16 cellular contexts compared by ENCODE assay signal in genomic region chr1:31562707-31563360, GRCh38. TPM values are rescaled to one million over a fixed set of nuclear protein-coding genes. Genes with fewer than 3 reads are reported as not detected.
A peak's percentile ranks its signal among the peaks of the same experiment; 100 is the strongest.
DNase-seq lines count a peak whose midpoint lies in the region; FAIRE-seq and TF ChIP-seq lines count a peak whose summit lies in the region.
"Had no signal": no experiment of that assay in that cellular context is flagged by ENCODE, and none has a peak within 500 bp of the region (broad histone marks: within the 10 kb centered on the region; RNA-seq: fewer than 3 reads in every experiment).

No MANE protein-coding gene starts in this region.

- no peak overlapping the region for H3K9ac ChIP-seq in H1 (replicated peaks in 1 of 4; ENCODE audit: extremely low read depth in 1 of 4, low read depth in 3 of 4, low read length in 3 of 4)

- no peak overlapping the region for H3K4ac ChIP-seq in H1 (replicated peaks; ENCODE audit: insufficient read length, low read depth, low read length)

- no peaks in the 10 kb centered on the region for H3K27me3 ChIP-seq in H1 (replicated peaks in 1 of 4; ENCODE audit: control insufficient read depth in 3 of 4, extremely low read depth in 1 of 4, insufficient read depth in 3 of 4, low read length in 3 of 4)

- H3K27ac ChIP-seq in H1 (ENCODE audit: low read depth, low read length), result no peak overlapping the region
- H3K27ac ChIP-seq in mesodermal cell (ENCODE audit: low read depth, low read length, severe bottlenecking), result peak overlapping the region; percentile 84
- no peak overlapping the region for H3K27ac ChIP-seq in substantia nigra (ENCODE audit: low read depth, low read length, poor library complexity, severe bottlenecking)
- H3K27ac ChIP-seq: psoas muscle had no signal

- no peak overlapping the region for H4K5ac ChIP-seq in H1 (ENCODE audit: insufficient read length, low read depth, low read length)

- no peak for TF ChIP-seq POLR2A in H1 (IDR thresholded peaks at IDR 0.05; ENCODE audit: control extremely low read depth in 1 of 2, low read depth in 2 of 2, low read length in 2 of 2)

- POLR2A ChIA-PET in H1 (lab: Charles Lee; ENCODE audit: partially characterized antibody), result interaction anchor here (0.7 to 2.1 kb wide), 4 partner anchors 13 to 82 kb away, joined by 3 to 7 read pairs (median 6); partner anchors contain the start of gene PEF1

- no peak overlapping the region for H2BK120ac ChIP-seq in H1 (replicated peaks; ENCODE audit: low read depth, low read length)

- TF ChIP-seq RAD21 in H1 (IDR thresholded peaks at IDR 0.05 in 1 of 2, conservative IDR thresholded peaks at IDR 0.05 in 1 of 2; ENCODE audit: low read depth in 2 of 2, low read length in 2 of 2), result no peak

- H4K8ac ChIP-seq in H1 (ENCODE audit: extremely low read depth, insufficient read depth, low read length), result no peak overlapping the region

- no peak overlapping the region for H2AK5ac ChIP-seq in H1 (ENCODE audit: low read depth, low read length)

- no peaks in the 10 kb centered on the region for H3K36me3 ChIP-seq in H1 (ENCODE audit: control insufficient read depth in 2 of 4, insufficient read depth in 4 of 4, low read length in 3 of 4)
- H3K36me3 ChIP-seq in mesodermal cell (ENCODE audit: control insufficient read depth, insufficient read depth, low read length), result no peaks in the 10 kb centered on the region

- H2AFZ ChIP-seq in H1 (ENCODE audit: low read length), result no peak overlapping the region

- TF ChIP-seq CTCF in H1 (IDR thresholded peaks at IDR 0.05; ENCODE audit: control extremely low read depth in 1 of 3, insufficient read depth in 1 of 3, low read depth in 1 of 3, low read length in 3 of 3), result no peak

- H4K91ac ChIP-seq in H1 (replicated peaks; ENCODE audit: insufficient read length, low read length), result no peak overlapping the region

- DNase-seq in Daoy (ENCODE audit: low read depth), result peak; percentile 54
- peak; percentile 74 for DNase-seq in LoVo (ENCODE audit: low spot score)
- no peak for DNase-seq in H1 (ENCODE audit: low read depth in 1 of 2, low spot score in 2 of 2)
- DNase-seq in substantia nigra (lab: John Stamatoyannopoulos, UW), result no peak
- no peak for DNase-seq in cerebellar nuclear complex (lab: John Stamatoyannopoulos, UW)
- DNase-seq in NCI-H2081 (lab: John Stamatoyannopoulos, UW), result no peak
- DNase-seq in GM19239 (ENCODE audit: insufficient read length, low spot score), result no peak
- DNase-seq: activated T-cell treated with anti-CD3 and anti-CD28 coated beads, Interleukin-2, amount 50 U/mL, for 1 hour; anterior cingulate cortex; DMS79 treated with DMSO at 0.1 percent for 48 hours; MV-4-11; psoas muscle; stimulated activated CD4-positive, alpha-beta T cell treated with anti-CD3 and anti-CD28 coated beads, Interleukin-4, amount 100 ng/mL, for 1 hour; stimulated activated naive CD8-positive, alpha-beta T cell treated with anti-CD3 and anti-CD28 coated beads, Interleukin-15, Interleukin-2, amounts not matched to agents 100 U/mL and 50 U/mL, for 24 hours had no signal

- no peaks in the 10 kb centered on the region for H3K79me2 ChIP-seq in H1 (ENCODE audit: control insufficient read depth in 1 of 2, insufficient read depth in 2 of 2, low read length in 2 of 2)

- no peaks in the 10 kb centered on the region for H3K79me1 ChIP-seq in H1 (ENCODE audit: low read depth, low read length)

- CTCF ChIA-PET in H1 (lab: Charles Lee; ENCODE audit: partially characterized antibody), result interaction anchor here (0.5 to 6.5 kb wide), 25 partner anchors 10 to 438 kb away, joined by 3 to 62 read pairs (median 4); partner anchors contain the start of gene SERINC2

- no peak overlapping the region for H2BK20ac ChIP-seq in H1 (ENCODE audit: low read length)

- H3K4me2 ChIP-seq in H1 (ENCODE audit: insufficient read depth in 1 of 2, low read depth in 2 of 2, low read length in 2 of 2), result peak overlapping the region in 1 of 2 experiments; percentile 20; a peak in 1 of 4 replicates

- H3K9me3 ChIP-seq in H1 (ENCODE audit: insufficient read depth in 2 of 2, low read depth in 1 of 2, low read length in 1 of 2), result no peaks in the 10 kb centered on the region
- H3K9me3 ChIP-seq in mesodermal cell (ENCODE audit: control insufficient read depth, low read length), result no peaks in the 10 kb centered on the region
- H3K9me3 ChIP-seq: psoas muscle had no signal

- no peak overlapping the region for H3K14ac ChIP-seq in H1 (ENCODE audit: insufficient read length)

- WGBS in H1 (ENCODE audit: extremely low coverage in 1 of 2, insufficient coverage in 1 of 2, insufficient read length in 1 of 2, insufficient replicate concordance in 2 of 2, low coverage in 1 of 2, low lambda C conversion rate in 2 of 2, missing lambda C conversion rate in 1 of 2), 2 experiments, result 72% methylated on average over 3 of the region's 3 CpGs; no CpG with 5 or more reads in 1 of the 2 experiments
- WGBS in mesodermal cell (ENCODE audit: insufficient coverage in 2 of 2), 2 experiments, result 20 to 42% methylated on average over 1 to 2 of the region's 3 CpGs

- H3K23me2 ChIP-seq in H1 (ENCODE audit: low read depth, low read length), result no peaks in the 10 kb centered on the region

- H4K20me1 ChIP-seq in H1 (replicated peaks in 1 of 2; ENCODE audit: control insufficient read depth in 1 of 2, insufficient read depth in 2 of 2, low read length in 2 of 2), result no peaks in the 10 kb centered on the region

- no peak overlapping the region for H2BK5ac ChIP-seq in H1 (ENCODE audit: low read depth, low read length)

- H3K4me3 ChIP-seq in H1 (ENCODE audit: extremely low read depth in 1 of 4, insufficient read depth in 2 of 4, low read depth in 3 of 4, low read length in 4 of 4), result no peak overlapping the region
- no peak overlapping the region for H3K4me3 ChIP-seq in mesodermal cell (ENCODE audit: extremely low read depth, insufficient read depth, low read length, poor library complexity, severe bottlenecking)
- H3K4me3 ChIP-seq: psoas muscle had no signal

- peaks cover 0 to 9% (median 6%) of the 10 kb centered on the region in 4 experiments; a peak in 5 of 7 replicates for H3K4me1 ChIP-seq in H1 (replicated peaks in 1 of 4; ENCODE audit: control insufficient read depth in 3 of 4, insufficient read depth in 4 of 4, low read length in 3 of 4)
- H3K4me1 ChIP-seq in mesodermal cell (ENCODE audit: control insufficient read depth, insufficient read depth, low read length, poor library complexity, severe bottlenecking), result peaks cover 18% of the 10 kb centered on the region
- H3K4me1 ChIP-seq: psoas muscle had no signal

- no peak for FAIRE-seq in H1 (lab: Jason Lieb, UNC)
- FAIRE-seq in GM19239 (lab: Jason Lieb, UNC), result no peak

- no peak for TF ChIP-seq EP300 in H1 (IDR thresholded peaks at IDR 0.05; ENCODE audit: borderline replicate concordance in 1 of 2, low read depth in 2 of 2, low read length in 2 of 2)

- H3K23ac ChIP-seq in H1 (ENCODE audit: insufficient read length), result no peak overlapping the region

- H3K56ac ChIP-seq in H1 (replicated peaks; ENCODE audit: insufficient read length, low read depth, low read length), result no peak overlapping the region

- H2BK12ac ChIP-seq in H1 (ENCODE audit: low read depth, low read length), result no peak overlapping the region

- no peak overlapping the region for H3K18ac ChIP-seq in H1 (ENCODE audit: extremely low read depth, low read length)

- H2BK15ac ChIP-seq in H1 (ENCODE audit: low read length), result no peak overlapping the region

TF ChIP-seq in H1, 55 proteins besides CTCF, POLR2A, EP300 and RAD21:
- TF ChIP-seq JUND (IDR thresholded peaks at IDR 0.05; ENCODE audit: low read length) (no peak), SUZ12 (IDR thresholded peaks at IDR 0.05; ENCODE audit: low read length) (no peak), SAP30 (IDR thresholded peaks at IDR 0.05; ENCODE audit: insufficient read depth, insufficient replicate concordance, low read length) (no peak), TCF12 (IDR thresholded peaks at IDR 0.05; ENCODE audit: low read depth, low read length) (0 out of 2 replicates have a peak, but pooled peaks have one; percentile 54), SP2 (IDR thresholded peaks at IDR 0.05; ENCODE audit: low read length) (no peak), TEAD4 (IDR thresholded peaks at IDR 0.05; ENCODE audit: low read depth, low read length) (peak; percentile 90), SP1 (IDR thresholded peaks at IDR 0.05; ENCODE audit: low read depth, low read length) (peak; percentile 36; the same call in 1 of the 2 replicates), GTF2F1 (IDR thresholded peaks at IDR 0.05; ENCODE audit: borderline replicate concordance, low read depth, low read length) (no peak), CEBPB (IDR thresholded peaks at IDR 0.05; ENCODE audit: low read depth, low read length) (no peak)

RNA-seq across cellular contexts. Expression of gene TINAGL1, which starts 13.5 kb away (rescaled TPM):
- 29.9 and 39.1 TPM in 2 replicates for total RNA-seq in Daoy (2014; rRNA removed; shearing (Covaris generic))
- total RNA-seq in H1 (2021; fragmentation: NEBNext Ultra II Directional; extraction: Animal tissue kit (Norgen Biotek cat#: 25700)), result 9.7 and 11.2 TPM in 2 replicates
- polyA plus RNA-seq in H1 (2011; rRNA removed), result 21.7 and 24.2 TPM in 2 replicates
- polyA plus RNA-seq in H1 (2011; cell fraction: cytosol; rRNA removed), result 14.3 TPM
- polyA plus RNA-seq in H1 (2011; cell fraction: nucleus; rRNA removed), result 25.4 TPM
- 6.3 to 11.6 TPM (median 10.3 TPM) in 4 replicates for polyA plus RNA-seq in H1 (2012, experiment 1 of 2)
- 12.6 TPM for polyA plus RNA-seq in H1 (2012, experiment 2 of 2)
- 11.6 TPM for polyA plus RNA-seq in H1 (2013, experiment 1 of 2)
- polyA plus RNA-seq in H1 (2013, experiment 2 of 2), result 12.2 TPM
- polyA minus RNA-seq in H1 (2011; rRNA and poly(A)+ RNA removed), result 10.0 and 12.2 TPM in 2 replicates
- polyA minus RNA-seq in H1 (2011; cell fraction: cytosol; rRNA and poly(A)+ RNA removed), result 7.3 TPM
- polyA minus RNA-seq in H1 (2011; cell fraction: nucleus; rRNA and poly(A)+ RNA removed), result 12.3 TPM
- 2.4 TPM for polyA plus RNA-seq in mesodermal cell (2013, experiment 1 of 2)
- 1.9 TPM for polyA plus RNA-seq in mesodermal cell (2013, experiment 2 of 2)

RNA-seq across cellular contexts. Expression of gene HCRTR1, which starts 54.7 kb away (rescaled TPM):
- not detected in 2 replicates for total RNA-seq in Daoy (2014; rRNA removed; shearing (Covaris generic))
- 0.35 and 0.44 TPM in 2 replicates for total RNA-seq in H1 (2021; fragmentation: NEBNext Ultra II Directional; extraction: Animal tissue kit (Norgen Biotek cat#: 25700))
- polyA plus RNA-seq in H1 (2011; rRNA removed), result 0.39 and 0.61 TPM in 2 replicates
- 0.65 TPM for polyA plus RNA-seq in H1 (2011; cell fraction: cytosol; rRNA removed)
- polyA plus RNA-seq in H1 (2011; cell fraction: nucleus; rRNA removed), result 1.2 TPM
- polyA plus RNA-seq in H1 (2012, experiment 1 of 2), result 0.29 to 0.44 TPM (median 0.36 TPM) in 3 of 4 replicates, not detected in the other
- polyA plus RNA-seq in H1 (2012, experiment 2 of 2), result 0.21 TPM
- polyA plus RNA-seq in H1 (2013, experiment 1 of 2), result 0.22 TPM
- polyA plus RNA-seq in H1 (2013, experiment 2 of 2), result 0.33 TPM
- polyA minus RNA-seq in H1 (2011; rRNA and poly(A)+ RNA removed), result 0.32 and 0.35 TPM in 2 replicates
- not detected for polyA minus RNA-seq in H1 (2011; cell fraction: cytosol; rRNA and poly(A)+ RNA removed)
- not detected for polyA minus RNA-seq in H1 (2011; cell fraction: nucleus; rRNA and poly(A)+ RNA removed)
- not detected for polyA plus RNA-seq in mesodermal cell (2013, experiment 1 of 2)
- polyA plus RNA-seq in mesodermal cell (2013, experiment 2 of 2), result not detected
- total RNA-seq: NCI-H460 had no signal

Comparison
In these comparisons a context has a peak if more than half of its experiments do, and no peak if none do; other contexts are left out.
1. DNase-seq: peak in Daoy (single experiment) and LoVo (single experiment); none in H1 (0 of 2), substantia nigra (0 of 49), cerebellar nuclear complex (0 of 2), NCI-H2081 (0 of 2) and GM19239 (single experiment).